ENCODE assay signal across 8 cellular contexts in genomic region chr22:38336699-38337098, GRCh38. TPM values are rescaled to one million over a fixed set of nuclear protein-coding genes. Genes with fewer than 3 reads are reported as not detected.
DNase-seq lines count a peak whose midpoint lies in the region; ATAC-seq and TF ChIP-seq lines count a peak whose summit lies in the region.

No MANE protein-coding gene starts in this region.

- CTCF ChIA-PET in CD8-positive, alpha-beta T cell (lab: Charles Lee): interaction anchor here (1.3 kb wide), 1 partner anchor 38 kb away, joined by 4 read pairs; no protein-coding TSS in a partner anchor

- no peak for ATAC-seq in CD8-positive, alpha-beta T cell
- ATAC-seq in HG03439 (IDR thresholded peaks at IDR 0.05; ENCODE audit: unreplicated experiment): no peak

- no peak overlapping the region for H3K27ac Mint-ChIP-seq in CD8-positive, alpha-beta T cell
- no peak overlapping the region for H3K27ac Mint-ChIP-seq in nephron

- peaks cover 3% of the 10 kb centered on the region for H3K27me3 ChIP-seq in CD8-positive, alpha-beta T cell (ENCODE audit: insufficient read depth, low read length)
- H3K27me3 ChIP-seq in NT2/D1 (ENCODE audit: insufficient read depth, insufficient read length): no peaks in the 10 kb centered on the region
- H3K27me3 ChIP-seq in effector memory CD4-positive, alpha-beta T cell (replicated peaks; ENCODE audit: control insufficient read depth, insufficient read depth, low read length, poor library complexity, severe bottlenecking): peaks cover 10% of the 10 kb centered on the region

- no peaks in the 10 kb centered on the region for H3K36me3 ChIP-seq in CD8-positive, alpha-beta T cell (ENCODE audit: insufficient read depth, low read length)
- no peaks in the 10 kb centered on the region for H3K36me3 ChIP-seq in NT2/D1 (ENCODE audit: insufficient read depth, insufficient read length, low read length)
- no peaks in the 10 kb centered on the region for H3K36me3 ChIP-seq in effector memory CD4-positive, alpha-beta T cell (ENCODE audit: control insufficient read depth, insufficient read depth, low read length)

- H3K4me1 Mint-ChIP-seq in CD8-positive, alpha-beta T cell (ENCODE audit: low read depth): peaks cover 4% of the 10 kb centered on the region
- no peaks in the 10 kb centered on the region for H3K4me1 Mint-ChIP-seq in nephron

- TF ChIP-seq CTCF in CD8-positive, alpha-beta T cell (IDR thresholded peaks at IDR 0.05): no peak
- TF ChIP-seq CTCF in nephron (IDR thresholded peaks at IDR 0.05; ENCODE audit: unreplicated experiment in 3 of 3): no peak

- H3K4me3 Mint-ChIP-seq in CD8-positive, alpha-beta T cell: peak overlapping the region; percentile 63
- peak overlapping the region; percentile 72 to 80 (median 75) for H3K4me3 Mint-ChIP-seq in nephron

- no peaks in the 10 kb centered on the region for H3K36me3 Mint-ChIP-seq in CD8-positive, alpha-beta T cell
- H3K36me3 Mint-ChIP-seq in nephron (ENCODE audit: low read depth): no peaks in the 10 kb centered on the region

- no peaks in the 10 kb centered on the region for H3K9me3 Mint-ChIP-seq in CD8-positive, alpha-beta T cell
- H3K9me3 Mint-ChIP-seq in nephron: no peaks in the 10 kb centered on the region

- H3K4me1 ChIP-seq in CD8-positive, alpha-beta T cell (ENCODE audit: insufficient read depth, low read length): peaks cover 4% of the 10 kb centered on the region
- peaks cover 3% of the 10 kb centered on the region for H3K4me1 ChIP-seq in NT2/D1 (ENCODE audit: insufficient read depth, insufficient read length)
- H3K4me1 ChIP-seq in effector memory CD4-positive, alpha-beta T cell (ENCODE audit: control insufficient read depth, insufficient read depth, low read length, poor library complexity, severe bottlenecking): peaks cover 2% of the 10 kb centered on the region

- DNase-seq in CD8-positive, alpha-beta T cell: no peak
- DNase-seq in NT2/D1 (ENCODE audit: low read depth, low spot score) (no peak), DMS114 treated with DMSO at 0.1 percent for 48 hours (lab: John Stamatoyannopoulos, UW; ENCODE audit: unreplicated experiment) (no peak), activated gamma-delta T cell treated with Interleukin-2 at 50 U/mL for 16 hours (no peak), retina (no peak)
- DNase-seq in effector memory CD4-positive, alpha-beta T cell: no peak

- H3K27me3 Mint-ChIP-seq in CD8-positive, alpha-beta T cell (ENCODE audit: low read depth): peaks cover 8% of the 10 kb centered on the region
- H3K27me3 Mint-ChIP-seq in nephron (ENCODE audit: low read depth): peaks cover 13% of the 10 kb centered on the region

- peak overlapping the region; percentile 72 for H3K9ac ChIP-seq in NT2/D1 (ENCODE audit: insufficient read length, low read depth)

- H3K4me3 ChIP-seq in CD8-positive, alpha-beta T cell (ENCODE audit: low read depth, low read length): peak overlapping the region; percentile 43
- peak overlapping the region; percentile 32 for H3K4me3 ChIP-seq in NT2/D1 (ENCODE audit: insufficient read length, low read depth)
- H3K4me3 ChIP-seq in effector memory CD4-positive, alpha-beta T cell (ENCODE audit: insufficient read depth, low read depth, low read length, poor library complexity, severe bottlenecking): peak overlapping the region; percentile 37

- no peaks in the 10 kb centered on the region for H3K9me3 ChIP-seq in CD8-positive, alpha-beta T cell (ENCODE audit: low read length)
- no peaks in the 10 kb centered on the region for H3K9me3 ChIP-seq in NT2/D1 (ENCODE audit: insufficient read depth, low read length)
- no peaks in the 10 kb centered on the region for H3K9me3 ChIP-seq in effector memory CD4-positive, alpha-beta T cell (ENCODE audit: control insufficient read depth, low read length)

- no peak overlapping the region for H3K27ac ChIP-seq in CD8-positive, alpha-beta T cell (ENCODE audit: low read depth, low read length)
- no peak overlapping the region for H3K27ac ChIP-seq in effector memory CD4-positive, alpha-beta T cell (ENCODE audit: insufficient read depth, low read length, poor library complexity, severe bottlenecking)

- intact Hi-C loops in CD8-positive, alpha-beta T cell (cut with DNase I, micrococcal nuclease): no loop called here

- POLR2A ChIA-PET in CD8-positive, alpha-beta T cell (lab: Charles Lee): no interaction called here

RNA-seq across cellular contexts. Expression of gene CSNK1E, which starts 19.5 kb away (rescaled TPM):
- 100 to 1,000 TPM; 172 to 178 TPM for total RNA-seq in CD8-positive, alpha-beta T cell
